Comparison of ENCODE assay signal across 9 cellular contexts in genomic region chr20:13492001-13492480, GRCh38.
DNase-seq lines count a peak whose midpoint lies in the region; ATAC-seq, FAIRE-seq and TF ChIP-seq lines count a peak whose summit lies in the region.
"Had no signal": no experiment of that assay in that cellular context is flagged by ENCODE, and none has a peak within 500 bp of the region (broad histone marks: within the 10 kb centered on the region; RNA-seq: fewer than 3 reads in every experiment).

No MANE protein-coding gene starts in this region.

- intact Hi-C loops in body of pancreas (cut with DNase I) (no loop called here), adrenal gland (cut with DNase I) (no loop called here)

- no peaks in the 10 kb centered on the region for H3K27me3 ChIP-seq in body of pancreas
- H3K27me3 ChIP-seq in iPS-20b (ENCODE audit: insufficient read depth, low read length), result no peaks in the 10 kb centered on the region
- H3K27me3 ChIP-seq in adrenal gland, result no peaks in the 10 kb centered on the region

- CTCF ChIA-PET in HEK293T (lab: Yijun Ruan, JAX), result no interaction called here

- H3K27ac ChIP-seq in body of pancreas (peak overlapping the region; percentile 8 to 57 (median 48)), iPS-20b (ENCODE audit: low read length) (peak overlapping the region; percentile 12), adrenal gland (peak overlapping the region in 1 of 5 donors; percentile 3)

- H3K9me3 ChIP-seq in body of pancreas, result peaks cover 0 to 4% (median 0%) of the 10 kb centered on the region in 3 donors
- no peaks in the 10 kb centered on the region for H3K9me3 ChIP-seq in iPS-20b (ENCODE audit: insufficient read depth, low read depth, low read length)
- no peaks in the 10 kb centered on the region for H3K9me3 ChIP-seq in adrenal gland (replicated peaks in 1 of 3)

- peaks cover 8% of the 10 kb centered on the region for H3K4me1 ChIP-seq in body of pancreas
- H3K4me1 ChIP-seq in iPS-20b (ENCODE audit: insufficient read depth, low read length), result peaks cover 27% of the 10 kb centered on the region
- H3K4me1 ChIP-seq in adrenal gland (replicated peaks in 1 of 2), result peaks cover 0 to 24% of the 10 kb centered on the region in 2 donors

- ATAC-seq in body of pancreas (peak; percentile 90), HG02571 (IDR thresholded peaks at IDR 0.05; ENCODE audit: unreplicated experiment) (no peak)

- no peak overlapping the region for H3K4me3 ChIP-seq in body of pancreas
- H3K4me3 ChIP-seq in iPS-20b (ENCODE audit: low read length), result peak overlapping the region; percentile 13; the same call in 1 of the 2 replicates
- no peak overlapping the region for H3K4me3 ChIP-seq in adrenal gland

- WGBS in body of pancreas, 2 donors, result 38 to 49% methylated on average over 3 of the region's 3 CpGs
- WGBS in adrenal gland, 4 donors, result 40 to 47% (median 43%) methylated on average over 3 of the region's 3 CpGs

- TF ChIP-seq POLR2A in body of pancreas (IDR thresholded peaks at IDR 0.05), result no peak
- TF ChIP-seq POLR2A in adrenal gland (IDR thresholded peaks at IDR 0.05), result no peak

- H3K36me3 ChIP-seq in body of pancreas (replicated peaks in 1 of 2; ENCODE audit: insufficient read depth in 1 of 2, low read depth in 2 of 2), result no peaks in the 10 kb centered on the region
- no peaks in the 10 kb centered on the region for H3K36me3 ChIP-seq in iPS-20b (ENCODE audit: insufficient read depth, low read depth, low read length)
- H3K36me3 ChIP-seq in adrenal gland (replicated peaks in 1 of 2), result no peaks in the 10 kb centered on the region

- H3K9ac ChIP-seq in iPS-20b (ENCODE audit: low read depth, low read length), result peak overlapping the region; percentile 34; the same call in 1 of the 2 replicates

- TF ChIP-seq CTCF in body of pancreas (IDR thresholded peaks at IDR 0.05) (peak in 4 of 7 experiments; percentile 2 to 27 (median 10)), adrenal gland (IDR thresholded peaks at IDR 0.05) (peak in 2 of 6 experiments; percentile 11 to 26)

- peak; percentile 12 for DNase-seq in HEK293T (ENCODE audit: extremely low spot score)
- DNase-seq in body of pancreas, result peak in 2 of 4 donors; percentile 9 to 12
- peak; percentile 1 for DNase-seq in smooth muscle cell of the brain vasculature (ENCODE audit: low read depth, low spot score)
- DNase-seq in GM19239 (ENCODE audit: insufficient read length, low spot score), result no peak
- DNase-seq in inferior parietal cortex (ENCODE audit: extremely low spot score), result no peak
- no peak for DNase-seq in adrenal gland
- DNase-seq: activated CD4-positive, alpha-beta T cell treated with anti-CD3 and anti-CD28 coated beads for 48 hours had no signal

- no peak for FAIRE-seq in GM19239 (lab: Jason Lieb, UNC)

- POLR2A ChIA-PET in HEK293T (lab: Yijun Ruan, JAX), result no interaction called here

TF ChIP-seq in HEK293T, 16 proteins besides CTCF, POLR2A, EP300 and RAD21:
- TF ChIP-seq FOXM1 (IDR thresholded peaks at IDR 0.05; ENCODE audit: borderline replicate concordance) (no peak), FOXK2 (IDR thresholded peaks at IDR 0.05) (no peak)
- TF ChIP-seq, protein P1, sequence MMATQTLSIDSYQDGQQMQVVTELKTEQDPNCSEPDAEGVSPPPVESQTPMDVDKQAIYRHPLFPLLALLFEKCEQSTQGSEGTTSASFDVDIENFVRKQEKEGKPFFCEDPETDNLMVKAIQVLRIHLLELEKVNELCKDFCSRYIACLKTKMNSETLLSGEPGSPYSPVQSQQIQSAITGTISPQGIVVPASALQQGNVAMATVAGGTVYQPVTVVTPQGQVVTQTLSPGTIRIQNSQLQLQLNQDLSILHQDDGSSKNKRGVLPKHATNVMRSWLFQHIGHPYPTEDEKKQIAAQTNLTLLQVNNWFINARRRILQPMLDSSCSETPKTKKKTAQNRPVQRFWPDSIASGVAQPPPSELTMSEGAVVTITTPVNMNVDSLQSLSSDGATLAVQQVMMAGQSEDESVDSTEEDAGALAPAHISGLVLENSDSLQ (IDR thresholded peaks at IDR 0.05), result peak; percentile 84

Comparison
In these comparisons a context has a peak if more than half of its experiments do, and no peak if none do; other contexts are left out.
1. DNase-seq: peak in HEK293T (single experiment) and smooth muscle cell of the brain vasculature (single experiment); none in GM19239 (single experiment), inferior parietal cortex (single experiment) and adrenal gland (0 of 7).